In the genomic region with DNA sequence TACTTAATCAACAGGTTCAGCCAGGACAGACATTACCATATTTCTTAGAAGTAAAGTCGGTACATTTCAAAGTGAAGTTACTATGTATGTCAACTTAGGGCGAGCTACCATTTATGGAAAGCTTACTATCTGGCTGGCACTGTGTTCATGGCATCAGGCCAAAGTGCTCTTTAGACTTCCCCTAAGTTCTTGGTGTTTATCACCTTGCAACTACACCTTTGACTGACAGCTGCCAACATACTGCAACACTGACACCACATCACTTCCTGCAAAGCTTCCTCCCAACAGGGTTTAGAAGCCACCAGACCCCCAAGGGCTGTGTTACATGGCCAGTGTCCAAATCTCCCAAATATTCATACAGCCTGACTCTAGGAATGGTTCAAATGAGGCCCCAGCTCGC, we compare ENCODE assay signal across 11 cellular contexts.
DNase-seq lines count a peak whose midpoint lies in the region; ATAC-seq, FAIRE-seq and TF ChIP-seq lines count a peak whose summit lies in the region.
"Had no signal": no experiment of that assay in that cellular context is flagged by ENCODE, and none has a peak within 500 bp of the region (broad histone marks: within the 10 kb centered on the region; RNA-seq: fewer than 3 reads in every experiment).

No MANE protein-coding gene starts in this region.

- H3K36me3 ChIP-seq in K562 (ENCODE audit: control insufficient read depth, insufficient read depth, low read length): no peaks in the 10 kb centered on the region
- H3K36me3 ChIP-seq in skeletal muscle satellite cell (ENCODE audit: insufficient read depth, low read length): no peaks in the 10 kb centered on the region
- no peaks in the 10 kb centered on the region for H3K36me3 ChIP-seq in aorta (ENCODE audit: control insufficient read depth in 1 of 2, insufficient read depth in 2 of 2, low read length in 1 of 2)
- H3K36me3 ChIP-seq: MG63, uterus had no signal

- no peaks in the 10 kb centered on the region for H3K27me3 Mint-ChIP-seq in activated CD4-positive, alpha-beta T cell treated with anti-CD3 and anti-CD28 coated beads, Interleukin-2, amount 10 ng/mL, durations not matched to agents 7 days and 5 days

- BruUV-seq in K562 (replicated peaks; lab: Mats Ljungman, UMichigan): no TSS peak

- no peak for TF ChIP-seq RAD21 in K562 (CRISPR knock-in tag; conservative IDR thresholded peaks at IDR 0.05 in 1 of 2, IDR thresholded peaks at IDR 0.05 in 1 of 2)

- H3K36me3 Mint-ChIP-seq in activated CD4-positive, alpha-beta T cell treated with anti-CD3 and anti-CD28 coated beads, Interleukin-2, amount 10 ng/mL, durations not matched to agents 7 days and 5 days (ENCODE audit: low read depth): peaks cover 9% of the 10 kb centered on the region

- POLR2A ChIA-PET in activated CD4-positive, alpha-beta T cell treated with anti-CD3 and anti-CD28 coated beads, Interleukin-2, amount 10 ng/mL, durations not matched to agents 7 days and 5 days (lab: Charles Lee): no interaction called here
- POLR2A ChIA-PET in HEK293T (lab: Yijun Ruan, JAX) (no interaction called here), K562 (lab: Yijun Ruan, JAX) (no interaction called here)

- no peaks in the 10 kb centered on the region for H4K20me1 ChIP-seq in K562 (replicated peaks; ENCODE audit: control insufficient read depth, insufficient read depth, low read length)

- no peaks in the 10 kb centered on the region for H3K9me1 ChIP-seq in K562 (ENCODE audit: control insufficient read depth, insufficient read depth, low read length)

- H3K4me1 Mint-ChIP-seq in activated CD4-positive, alpha-beta T cell treated with anti-CD3 and anti-CD28 coated beads, Interleukin-2, amount 10 ng/mL, durations not matched to agents 7 days and 5 days: peaks cover 26% of the 10 kb centered on the region

- peaks cover 0 to 3% of the 10 kb centered on the region in 2 experiments; a peak in 2 of 5 replicates for H3K4me1 ChIP-seq in K562 (replicated peaks in 1 of 2; ENCODE audit: control insufficient read depth in 2 of 2, insufficient read depth in 2 of 2, low read length in 2 of 2)
- H3K4me1 ChIP-seq in skeletal muscle satellite cell (ENCODE audit: control insufficient read depth, insufficient read depth, low read length): peaks cover 34% of the 10 kb centered on the region
- H3K4me1 ChIP-seq in aorta (ENCODE audit: control insufficient read depth in 1 of 2, insufficient read depth in 2 of 2, low read length in 2 of 2): no peaks in the 10 kb centered on the region
- H3K4me1 ChIP-seq: uterus had no signal

- H3K9me3 ChIP-seq in K562 (replicated peaks; ENCODE audit: control insufficient read depth, insufficient read depth, low read depth, low read length): no peaks in the 10 kb centered on the region
- no peaks in the 10 kb centered on the region for H3K9me3 ChIP-seq in skeletal muscle satellite cell (replicated peaks; ENCODE audit: low read length)
- H3K9me3 ChIP-seq in aorta (ENCODE audit: control insufficient read depth, low read length): no peaks in the 10 kb centered on the region
- H3K9me3 ChIP-seq: uterus had no signal

- H2AFZ ChIP-seq in K562 (ENCODE audit: low read depth, low read length): no peak overlapping the region

- peak; percentile 17 for DNase-seq in activated CD4-positive, alpha-beta T cell treated with anti-CD3 and anti-CD28 coated beads, Interleukin-2, amount 10 ng/mL, durations not matched to agents 7 days and 5 days
- no peak for DNase-seq in activated CD4-positive, alpha-beta T cell treated with anti-CD3 and anti-CD28 coated beads, Interleukin-2, amount 50 U/mL, for 48 hours
- DNase-seq in HEK293T (ENCODE audit: extremely low spot score) (no peak), K562 (ENCODE audit: extremely low read depth in 1 of 4, low spot score in 3 of 4) (no peak), NOMO-1 treated with dmso at 0.1 percent for 144 hours (lab: John Stamatoyannopoulos, UW; ENCODE audit: unreplicated experiment) (no peak), aorta (no peak)
- DNase-seq: uterus had no signal

- no peak for TF ChIP-seq POLR2A in K562 (conservative IDR thresholded peaks at IDR 0.05)

- TF ChIP-seq EP300 in K562 (IDR thresholded peaks at IDR 0.05; ENCODE audit: low read length): no peak

- CTCF ChIA-PET in activated CD4-positive, alpha-beta T cell treated with anti-CD3 and anti-CD28 coated beads, Interleukin-2, amount 10 ng/mL, durations not matched to agents 7 days and 5 days (lab: Charles Lee): no interaction called here
- CTCF ChIA-PET in HEK293T (lab: Yijun Ruan, JAX) (interaction anchor here (0.6 kb wide), 1 partner anchor 193 kb away, joined by 3 read pairs; no protein-coding TSS in a partner anchor), K562 (lab: Yijun Ruan, JAX; ENCODE audit: low intra/inter-chr PET ratio) (no interaction called here)

- H3K9ac ChIP-seq in K562 (ENCODE audit: insufficient read depth in 1 of 2, low read depth in 2 of 2, low read length in 2 of 2) (no peak overlapping the region), skeletal muscle satellite cell (ENCODE audit: low read depth, low read length) (no peak overlapping the region)

- ATAC-seq in K562 (no peak), aorta (ENCODE audit: low FRiP score) (no peak), HG02884 (IDR thresholded peaks at IDR 0.05; ENCODE audit: unreplicated experiment) (no peak)

- WGBS in K562 (ENCODE audit: insufficient coverage, low coverage, missing lambda C conversion rate): 2% methylated on average over 3 of the region's 3 CpGs
- WGBS in aorta, 2 donors: 51 to 59% methylated on average over 3 of the region's 3 CpGs

- TF ChIP-seq CTCF in K562 (IDR thresholded peaks at IDR 0.05 in 2 of 3, conservative IDR thresholded peaks at IDR 0.05 in 1 of 3; ENCODE audit: insufficient read depth in 2 of 3, low read depth in 1 of 3, low read length in 3 of 3): no peak

- H3K79me2 ChIP-seq in K562 (ENCODE audit: control insufficient read depth, insufficient read depth, low read length): no peaks in the 10 kb centered on the region

- H3K27me3 ChIP-seq in K562 (ENCODE audit: control insufficient read depth in 2 of 2, insufficient read depth in 2 of 2, low read length in 2 of 2) (peaks cover 3 to 6% of the 10 kb centered on the region in 2 experiments; a peak in 3 of 5 replicates), skeletal muscle satellite cell (ENCODE audit: control insufficient read depth, insufficient read depth, low read length) (no peaks in the 10 kb centered on the region), aorta (ENCODE audit: control insufficient read depth in 1 of 2, insufficient read depth in 2 of 2, low read length in 1 of 2) (no peaks in the 10 kb centered on the region)
- H3K27me3 ChIP-seq: MG63, uterus had no signal

- in situ Hi-C loops in K562 (cut with MboI): no loop called here

- intact Hi-C loops in K562 (cut with micrococcal nuclease) (no loop called here), aorta (cut with DNase I) (no loop called here)

- H3K4me3 Mint-ChIP-seq in activated CD4-positive, alpha-beta T cell treated with anti-CD3 and anti-CD28 coated beads, Interleukin-2, amount 10 ng/mL, durations not matched to agents 7 days and 5 days: no peak overlapping the region

- H3K27ac ChIP-seq in K562 (ENCODE audit: extremely low read depth, low read depth, low read length): no peak overlapping the region
- H3K27ac ChIP-seq in aorta (ENCODE audit: low read depth in 1 of 2, low read length in 2 of 2): no peak overlapping the region
- H3K27ac ChIP-seq: uterus had no signal

- no peak overlapping the region for H3K4me2 ChIP-seq in K562 (ENCODE audit: insufficient read depth, low read length)
- peak overlapping the region; percentile 64 for H3K4me2 ChIP-seq in skeletal muscle satellite cell (ENCODE audit: low read length)

- H3K9me3 Mint-ChIP-seq in activated CD4-positive, alpha-beta T cell treated with anti-CD3 and anti-CD28 coated beads, Interleukin-2, amount 10 ng/mL, durations not matched to agents 7 days and 5 days: peaks cover 8% of the 10 kb centered on the region

- FAIRE-seq in K562 (lab: Jason Lieb, UNC): no peak
- FAIRE-seq: RCC 7860 had no signal

- H3K4me3 ChIP-seq in K562 (no peak overlapping the region), skeletal muscle satellite cell (ENCODE audit: low read length) (no peak overlapping the region), aorta (ENCODE audit: low read length in 2 of 2) (no peak overlapping the region)
- H3K4me3 ChIP-seq: MG63, uterus had no signal

- peak overlapping the region; percentile 42 for H3K27ac Mint-ChIP-seq in activated CD4-positive, alpha-beta T cell treated with anti-CD3 and anti-CD28 coated beads, Interleukin-2, amount 10 ng/mL, durations not matched to agents 7 days and 5 days

TF ChIP-seq in HEK293T, 16 proteins besides CTCF, POLR2A, EP300 and RAD21:
- TF ChIP-seq, protein P1, sequence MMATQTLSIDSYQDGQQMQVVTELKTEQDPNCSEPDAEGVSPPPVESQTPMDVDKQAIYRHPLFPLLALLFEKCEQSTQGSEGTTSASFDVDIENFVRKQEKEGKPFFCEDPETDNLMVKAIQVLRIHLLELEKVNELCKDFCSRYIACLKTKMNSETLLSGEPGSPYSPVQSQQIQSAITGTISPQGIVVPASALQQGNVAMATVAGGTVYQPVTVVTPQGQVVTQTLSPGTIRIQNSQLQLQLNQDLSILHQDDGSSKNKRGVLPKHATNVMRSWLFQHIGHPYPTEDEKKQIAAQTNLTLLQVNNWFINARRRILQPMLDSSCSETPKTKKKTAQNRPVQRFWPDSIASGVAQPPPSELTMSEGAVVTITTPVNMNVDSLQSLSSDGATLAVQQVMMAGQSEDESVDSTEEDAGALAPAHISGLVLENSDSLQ (IDR thresholded peaks at IDR 0.05): peak; percentile 52
- no peak for TF ChIP-seq ZNF384 (IDR thresholded peaks at IDR 0.05)

TF ChIP-seq in K562, 482 proteins besides CTCF, POLR2A, EP300 and RAD21:
- TF ChIP-seq PHB (CRISPR knock-in tag; IDR thresholded peaks at IDR 0.05) (no peak), MEIS2 (IDR thresholded peaks at IDR 0.05; ENCODE audit: partially characterized antibody) (peak; percentile 3)
- TF ChIP-seq, protein P1 (IDR thresholded peaks at IDR 0.05): peak; percentile 54
TF ChIP-seq in K562: peak in this region for 2.
